ENCODE assay signal across 24 cellular contexts in genomic region chr2:59297829-59298228, GRCh38.
DNase-seq lines count a peak whose midpoint lies in the region; ATAC-seq and TF ChIP-seq lines count a peak whose summit lies in the region.
"Had no signal": no experiment of that assay in that cellular context is flagged by ENCODE, and none has a peak within 500 bp of the region (broad histone marks: within the 10 kb centered on the region; RNA-seq: fewer than 3 reads in every experiment).

No MANE protein-coding gene starts in this region.

- TF ChIP-seq POLR2A in esophagus squamous epithelium (IDR thresholded peaks at IDR 0.05): no peak

- 44 to 56% methylated on average over 2 of the region's 2 CpGs for WGBS in esophagus squamous epithelium, 2 donors

- ATAC-seq in upper lobe of right lung (peak; percentile 63), HG03045 (IDR thresholded peaks at IDR 0.05; ENCODE audit: unreplicated experiment) (no peak)

- H3K27ac ChIP-seq in WERI-Rb-1 (no peak overlapping the region), upper lobe of right lung (no peak overlapping the region), esophagus squamous epithelium (no peak overlapping the region)
- H3K27ac ChIP-seq: C4-2B had no signal

- H3K4me1 ChIP-seq in upper lobe of right lung (no peaks in the 10 kb centered on the region), esophagus squamous epithelium (peaks cover 0 to 28% (median 0%) of the 10 kb centered on the region in 3 donors)

- H3K27me3 ChIP-seq in WERI-Rb-1 (ENCODE audit: insufficient read depth, low read depth, severe bottlenecking): no peaks in the 10 kb centered on the region
- no peaks in the 10 kb centered on the region for H3K27me3 ChIP-seq in upper lobe of right lung
- no peaks in the 10 kb centered on the region for H3K27me3 ChIP-seq in esophagus squamous epithelium

- H3K4me3 ChIP-seq in WERI-Rb-1 (ENCODE audit: low read depth, low read length) (no peak overlapping the region), upper lobe of right lung (no peak overlapping the region), esophagus squamous epithelium (no peak overlapping the region)

- peak; percentile 82 for DNase-seq in NCI-H524 treated with DMSO at 0.1 percent for 48 hours (lab: John Stamatoyannopoulos, UW)
- no peak for DNase-seq in NCI-H524 (lab: John Stamatoyannopoulos, UW)
- DNase-seq in WERI-Rb-1: peak; percentile 82
- DNase-seq in islet precursor cell: peak; percentile 57
- DNase-seq in upper lobe of right lung: no peak
- DNase-seq in NOMO-1 (lab: John Stamatoyannopoulos, UW; ENCODE audit: unreplicated experiment in 2 of 2): no peak
- no peak for DNase-seq in esophagus squamous epithelium (lab: John Stamatoyannopoulos, UW)
- DNase-seq: Calu3; CD8-positive, alpha-beta memory T cell; DMS153; GDM1; GOT3; HCEC 1CT; KBM-7; MM.1S; NCI-H1048; NCI-H1436; NCI-H1930; NCI-H2227 treated with DMSO at 0.1 percent for 48 hours; NCI-H69; SIG-M5; SK-N-SH had no signal

- intact Hi-C loops in upper lobe of right lung (cut with DNase I) (no loop called here), esophagus squamous epithelium (cut with DNase I) (no loop called here)

- no peaks in the 10 kb centered on the region for H3K9me3 ChIP-seq in WERI-Rb-1 (ENCODE audit: severe bottlenecking)
- H3K9me3 ChIP-seq in upper lobe of right lung: no peaks in the 10 kb centered on the region
- H3K9me3 ChIP-seq in esophagus squamous epithelium: no peaks in the 10 kb centered on the region
- H3K9me3 ChIP-seq: SK-N-SH had no signal

- H3K36me3 ChIP-seq in WERI-Rb-1: no peaks in the 10 kb centered on the region
- no peaks in the 10 kb centered on the region for H3K36me3 ChIP-seq in upper lobe of right lung
- H3K36me3 ChIP-seq in esophagus squamous epithelium: no peaks in the 10 kb centered on the region

- TF ChIP-seq CTCF in WERI-Rb-1 (IDR thresholded peaks at IDR 0.05; ENCODE audit: low read depth, low read length) (no peak), upper lobe of right lung (IDR thresholded peaks at IDR 0.05) (no peak), esophagus squamous epithelium (IDR thresholded peaks at IDR 0.05) (no peak)

Comparison
In these comparisons a context has a peak if more than half of its experiments do, and no peak if none do; other contexts are left out.
1. DNase-seq: peak in NCI-H524 treated with DMSO at 0.1 percent for 48 hours (single experiment), WERI-Rb-1 (single experiment) and islet precursor cell (single experiment); none in NCI-H524 (0 of 2), upper lobe of right lung (single experiment), NOMO-1 (0 of 2) and esophagus squamous epithelium (single experiment).